Comparison of ENCODE assay signal across 9 cellular contexts in genomic region chr11:31487848-31488247, GRCh38. TPM values are rescaled to one million over a fixed set of nuclear protein-coding genes. Genes with fewer than 3 reads are reported as not detected.
DNase-seq lines count a peak whose midpoint lies in the region; ATAC-seq, FAIRE-seq and TF ChIP-seq lines count a peak whose summit lies in the region.
"Had no signal": no experiment of that assay in that cellular context is flagged by ENCODE, and none has a peak within 500 bp of the region (broad histone marks: within the 10 kb centered on the region; RNA-seq: fewer than 3 reads in every experiment).

No MANE protein-coding gene starts in this region.

- no peak for ATAC-seq in HG02763 (IDR thresholded peaks at IDR 0.05; ENCODE audit: unreplicated experiment)
- ATAC-seq in stimulated activated naive B cell treated with anti-CD40 and anti-IgM and Interleukin-4, amounts not matched to agents 10 μg/mL and 1 μg/mL and 100 μg/mL, for 72 hours (replicated peaks) = no peak
- ATAC-seq in HG02642 (IDR thresholded peaks at IDR 0.05; ENCODE audit: poor library complexity, unreplicated experiment) = no peak

- TF ChIP-seq CTCF in GM12872 (IDR thresholded peaks at IDR 0.05; ENCODE audit: insufficient read depth, low read depth, low read length) (0 out of 3 replicates have a peak, but pooled peaks have one; percentile 21), choroid plexus epithelial cell (conservative IDR thresholded peaks at IDR 0.05; ENCODE audit: low read depth, low read length) (peak; percentile 53), neural crest cell (conservative IDR thresholded peaks at IDR 0.05) (peak; percentile 54)

- no peaks in the 10 kb centered on the region for H3K27me3 Mint-ChIP-seq in neural crest cell (ENCODE audit: low read depth)
- no peaks in the 10 kb centered on the region for H3K27me3 Mint-ChIP-seq in stimulated activated naive B cell treated with anti-CD40 and anti-IgM and Interleukin-4, amounts not matched to agents 10 μg/mL and 1 μg/mL and 100 μg/mL, for 72 hours
- H3K27me3 Mint-ChIP-seq: central memory CD8-positive, alpha-beta T cell had no signal

- H3K4me1 Mint-ChIP-seq in neural crest cell = peaks cover 5% of the 10 kb centered on the region
- H3K4me1 Mint-ChIP-seq in stimulated activated naive B cell treated with anti-CD40 and anti-IgM and Interleukin-4, amounts not matched to agents 10 μg/mL and 1 μg/mL and 100 μg/mL, for 72 hours = peaks cover 10 to 25% of the 10 kb centered on the region in 2 donors

- no peak overlapping the region for H3K4me3 Mint-ChIP-seq in neural crest cell
- H3K4me3 Mint-ChIP-seq in stimulated activated naive B cell treated with anti-CD40 and anti-IgM and Interleukin-4, amounts not matched to agents 10 μg/mL and 1 μg/mL and 100 μg/mL, for 72 hours = no peak overlapping the region
- H3K4me3 Mint-ChIP-seq: central memory CD8-positive, alpha-beta T cell had no signal

- H3K27ac Mint-ChIP-seq in neural crest cell (ENCODE audit: unreplicated experiment) = no peak overlapping the region
- no peak overlapping the region for H3K27ac Mint-ChIP-seq in stimulated activated naive B cell treated with anti-CD40 and anti-IgM and Interleukin-4, amounts not matched to agents 10 μg/mL and 1 μg/mL and 100 μg/mL, for 72 hours

- DNase-seq in NCI-H1105 (lab: John Stamatoyannopoulos, UW) (peak; percentile 30), choroid plexus epithelial cell (ENCODE audit: low read depth) (peak; percentile 88), neural crest cell (ENCODE audit: low read depth, low spot score) (peak; percentile 4)
- no peak for DNase-seq in stimulated activated naive B cell treated with anti-CD40 and anti-IgM and Interleukin-4, amounts not matched to agents 10 μg/mL and 1 μg/mL and 100 μg/mL, for 72 hours

- peaks cover 2% of the 10 kb centered on the region for H3K9me3 Mint-ChIP-seq in neural crest cell
- no peaks in the 10 kb centered on the region for H3K9me3 Mint-ChIP-seq in stimulated activated naive B cell treated with anti-CD40 and anti-IgM and Interleukin-4, amounts not matched to agents 10 μg/mL and 1 μg/mL and 100 μg/mL, for 72 hours
- H3K9me3 Mint-ChIP-seq: central memory CD8-positive, alpha-beta T cell had no signal

- no peak overlapping the region for H3K4me3 ChIP-seq in choroid plexus epithelial cell (ENCODE audit: low read depth, low read length)

- FAIRE-seq in A204.1 (lab: Jason Lieb, UNC) = peak; percentile 86

- H3K36me3 Mint-ChIP-seq in neural crest cell (ENCODE audit: low read depth) = peaks cover 22% of the 10 kb centered on the region
- peaks cover 10 to 13% of the 10 kb centered on the region in 2 donors for H3K36me3 Mint-ChIP-seq in stimulated activated naive B cell treated with anti-CD40 and anti-IgM and Interleukin-4, amounts not matched to agents 10 μg/mL and 1 μg/mL and 100 μg/mL, for 72 hours

RNA-seq across cellular contexts. Expression of gene IMMP1L, which starts 21.6 kb away (rescaled TPM):
- total RNA-seq in neural crest cell = 54.0 and 64.6 TPM in 2 replicates

RNA-seq across cellular contexts. Expression of gene ELP4, which starts 21.7 kb away (rescaled TPM):
- total RNA-seq in neural crest cell = 19.9 and 20.3 TPM in 2 replicates
